In genomic region chr4:3519468-3520264, GRCh38 we compare ENCODE assay signal across 1 cellular context.
TF ChIP-seq lines count a peak whose summit lies in the region.

No MANE protein-coding gene starts in this region.

TF ChIP-seq in GM23338, 12 proteins besides CTCF, POLR2A, EP300 and RAD21 (continued from another document):
- no peak for TF ChIP-seq ZNF462 (CRISPR knock-in tag; IDR thresholded peaks at IDR 0.05)
